In the genomic region with DNA sequence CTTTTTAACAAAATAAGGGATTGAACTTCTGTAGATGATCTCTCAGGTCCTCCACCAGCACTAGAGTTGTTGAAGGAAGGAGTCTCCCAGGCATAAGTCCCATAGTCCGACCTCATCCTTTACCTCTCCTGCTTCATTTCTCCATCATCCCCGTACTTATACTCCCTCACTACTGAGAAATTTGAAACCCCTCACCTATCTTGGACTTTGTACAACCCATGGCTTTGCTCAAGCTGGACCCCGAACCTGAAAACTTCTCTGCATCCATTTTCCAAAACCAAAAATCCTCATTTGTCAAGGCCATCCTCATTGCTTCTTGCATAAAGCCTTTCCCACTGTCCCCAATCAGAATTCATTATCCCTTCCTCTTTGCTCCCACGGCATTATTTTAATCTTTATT, we compare ENCODE assay signal across 9 cellular contexts. TPM values are rescaled to one million over a fixed set of nuclear protein-coding genes. Genes with fewer than 3 reads are reported as not detected.
A peak's percentile ranks its signal among the peaks of the same experiment; 100 is the strongest.
DNase-seq lines count a peak whose midpoint lies in the region; ATAC-seq and TF ChIP-seq lines count a peak whose summit lies in the region.
"Had no signal": no experiment of that assay in that cellular context is flagged by ENCODE, and none has a peak within 500 bp of the region (broad histone marks: within the 10 kb centered on the region; RNA-seq: fewer than 3 reads in every experiment).

No MANE protein-coding gene starts in this region.

- intact Hi-C loops in Caco-2 (cut with micrococcal nuclease; ENCODE audit: unreplicated experiment) = loop anchor here (2.0 kb wide), 1 partner anchor 192 kb away; no protein-coding TSS in a partner anchor
- intact Hi-C loops in PC-3 (cut with micrococcal nuclease) = loop anchor here (10.0 kb wide), 1 partner anchor 224 kb away; a partner anchor contains a TSS

- peaks cover 14% of the 10 kb centered on the region for H3K4me1 Mint-ChIP-seq in Caco-2 (ENCODE audit: low read depth, unreplicated experiment)

- H3K36me3 Mint-ChIP-seq in Caco-2 (ENCODE audit: insufficient read depth, unreplicated experiment) = peaks cover 18% of the 10 kb centered on the region

- in situ Hi-C loops in KBM-7 (cut with MboI; ENCODE audit: low pct_unique_long_range_greater_than_20kb, low sequenced_read_pairs) = no loop called here

- no peaks in the 10 kb centered on the region for H4K20me1 ChIP-seq in PC-3 (ENCODE audit: low read length)

- DNase-seq in Caco-2 (no peak), PC-3 (no peak), epithelial cell of esophagus (ENCODE audit: low read depth) (no peak), KBM-7 (no peak), medulla oblongata (ENCODE audit: extremely low spot score) (no peak)

- BruUV-seq in Caco-2 (replicated peaks; lab: Mats Ljungman, UMichigan) (TSS peak; percentile 80), PC-3 (replicated peaks; lab: Mats Ljungman, UMichigan) (no TSS peak)

- no peak for ATAC-seq in PC-3
- no peak for ATAC-seq in GM18868 (IDR thresholded peaks at IDR 0.05; ENCODE audit: unreplicated experiment)
- ATAC-seq in GM21423 (IDR thresholded peaks at IDR 0.05; ENCODE audit: unreplicated experiment) = no peak

- H3K9ac ChIP-seq in PC-3 (ENCODE audit: low read length) = peak overlapping the region; percentile 83; the same call in 1 of the 2 replicates
- H3K9ac ChIP-seq in parathyroid adenoma = no peak overlapping the region

- H3K9me3 Mint-ChIP-seq in Caco-2 (ENCODE audit: unreplicated experiment) = no peaks in the 10 kb centered on the region

- H3K4me2 ChIP-seq in PC-3 (ENCODE audit: low read length) (peak overlapping the region; percentile 84), parathyroid adenoma (ENCODE audit: low read length) (peak overlapping the region; percentile 88)

- no peaks in the 10 kb centered on the region for H3K9me2 ChIP-seq in PC-3 (replicated peaks; ENCODE audit: low read length)

- H3K36me3 ChIP-seq in Caco-2 (ENCODE audit: control insufficient read depth, insufficient read depth, low read length) (peaks cover 1% of the 10 kb centered on the region; the same call in 1 of the 2 replicates), PC-3 (ENCODE audit: low read depth, low read length) (no peaks in the 10 kb centered on the region), parathyroid adenoma (ENCODE audit: control insufficient read depth, insufficient read depth, low read length) (no peaks in the 10 kb centered on the region)

- H3K4me3 ChIP-seq in Caco-2 (ENCODE audit: low read depth, low read length) (peak overlapping the region; percentile 73), PC-3 (ENCODE audit: low read length) (peak overlapping the region; percentile 79), epithelial cell of esophagus (ENCODE audit: low read length) (peak overlapping the region; percentile 65), parathyroid adenoma (ENCODE audit: low read depth, low read length) (peak overlapping the region; percentile 64)

- no peak for TF ChIP-seq CTCF in Caco-2 (IDR thresholded peaks at IDR 0.05; ENCODE audit: insufficient read depth in 1 of 2, low read depth in 1 of 2, low read length in 1 of 2, severe bottlenecking in 1 of 2, unreplicated experiment in 1 of 2)
- TF ChIP-seq CTCF in PC-3 (conservative IDR thresholded peaks at IDR 0.05; ENCODE audit: low read depth, low read length) = no peak
- TF ChIP-seq CTCF in epithelial cell of esophagus (IDR thresholded peaks at IDR 0.05; ENCODE audit: insufficient read depth, low read depth, low read length, missing control alignments) = no peak
- TF ChIP-seq CTCF in parathyroid adenoma (IDR thresholded peaks at IDR 0.05) = no peak

- H2AFZ ChIP-seq in PC-3 (ENCODE audit: low read length) (peak overlapping the region; percentile 85), parathyroid adenoma (peak overlapping the region; percentile 90)

- POLR2A ChIA-PET in Caco-2 (lab: Charles Lee) (no interaction called here), PC-3 (lab: Charles Lee; ENCODE audit: unreplicated experiment) (no interaction called here)

- H3K4me3 Mint-ChIP-seq in Caco-2 (ENCODE audit: unreplicated experiment) = peak overlapping the region; percentile 78

- CTCF ChIA-PET in Caco-2 (lab: Charles Lee) (no interaction called here), PC-3 (lab: Charles Lee) (no interaction called here)

- peaks cover 11% of the 10 kb centered on the region; the same call in 1 of the 2 replicates for H3K4me1 ChIP-seq in Caco-2
- peaks cover 26% of the 10 kb centered on the region for H3K4me1 ChIP-seq in PC-3 (ENCODE audit: insufficient read depth, low read length)
- peaks cover 5% of the 10 kb centered on the region for H3K4me1 ChIP-seq in parathyroid adenoma

- H3K27ac Mint-ChIP-seq in Caco-2 (ENCODE audit: unreplicated experiment) = peak overlapping the region; percentile 84

- no peaks in the 10 kb centered on the region for H3K27me3 ChIP-seq in Caco-2 (replicated peaks; ENCODE audit: control insufficient read depth, insufficient read depth, low read length)
- H3K27me3 ChIP-seq in PC-3 (ENCODE audit: low read length) = no peaks in the 10 kb centered on the region
- H3K27me3 ChIP-seq in parathyroid adenoma (ENCODE audit: control insufficient read depth, insufficient read depth, low read length) = no peaks in the 10 kb centered on the region

- no peaks in the 10 kb centered on the region for H3F3A ChIP-seq in PC-3 (ENCODE audit: low read length, unreplicated experiment)

- no peaks in the 10 kb centered on the region for H3K9me3 ChIP-seq in Caco-2
- no peaks in the 10 kb centered on the region for H3K9me3 ChIP-seq in PC-3 (ENCODE audit: low read length)
- no peaks in the 10 kb centered on the region for H3K9me3 ChIP-seq in parathyroid adenoma (ENCODE audit: control insufficient read depth, low read length)

- H3K79me2 ChIP-seq in PC-3 (ENCODE audit: low read length) (0 out of 2 replicates have a peak, but pooled peaks cover 4% of the 10 kb centered on the region), parathyroid adenoma (no peaks in the 10 kb centered on the region)

- H3K27me3 Mint-ChIP-seq in Caco-2 (ENCODE audit: insufficient read depth, unreplicated experiment) = no peaks in the 10 kb centered on the region

- H3K27ac ChIP-seq in PC-3 (ENCODE audit: low read length) = 0 out of 2 replicates have a peak overlapping the region, but pooled peaks have one; percentile 62
- no peak overlapping the region for H3K27ac ChIP-seq in parathyroid adenoma

RNA-seq across cellular contexts. Expression of a gene that starts 0.5 kb away (rescaled TPM):
- total RNA-seq in Caco-2 (2022) (28.5 and 29.6 TPM in 2 replicates), PC-3 (2014; rRNA removed) (16.7 and 18.5 TPM in 2 replicates)

RNA-seq across cellular contexts. Expression of a gene that starts 8.7 kb away (rescaled TPM):
- total RNA-seq in Caco-2 (2022) (6.5 and 7.1 TPM in 2 replicates), PC-3 (2014; rRNA removed) (1.4 and 1.7 TPM in 2 replicates)
- total RNA-seq: RPMI7951 had no signal

RNA-seq across cellular contexts. Expression of a gene that starts 15.6 kb away (rescaled TPM):
- 59.3 and 62.9 TPM in 2 replicates for total RNA-seq in Caco-2 (2022)
- 38.2 and 44.0 TPM in 2 replicates for total RNA-seq in PC-3 (2014; rRNA removed)

RNA-seq across cellular contexts. Expression of a gene that starts 17.0 kb away (rescaled TPM):
- total RNA-seq in Caco-2 (2022) (59.5 and 62.0 TPM in 2 replicates), PC-3 (2014; rRNA removed) (61.0 and 87.2 TPM in 2 replicates)

RNA-seq across cellular contexts. Expression of a gene that starts 45.5 kb away (rescaled TPM):
- 37.3 and 41.8 TPM in 2 replicates for total RNA-seq in Caco-2 (2022)
- total RNA-seq in PC-3 (2014; rRNA removed) = 47.5 and 49.5 TPM in 2 replicates
